In genomic region chr2:173272895-173273294, GRCh38 we compare ENCODE assay signal across 21 cellular contexts.
DNase-seq lines count a peak whose midpoint lies in the region; ATAC-seq lines count a peak whose summit lies in the region.
"Had no signal": no experiment of that assay in that cellular context is flagged by ENCODE, and none has a peak within 500 bp of the region (broad histone marks: within the 10 kb centered on the region; RNA-seq: fewer than 3 reads in every experiment).

No MANE protein-coding gene starts in this region.

- DNase-seq in NCI-H82 (lab: John Stamatoyannopoulos, UW): peak; percentile 16
- DNase-seq in NCI-H82 treated with DMSO at 0.1 percent for 48 hours (lab: John Stamatoyannopoulos, UW; ENCODE audit: unreplicated experiment): no peak
- peak; percentile 7 for DNase-seq in RPMI7951 (ENCODE audit: low read depth)
- peak; percentile 35 for DNase-seq in medulla oblongata (ENCODE audit: extremely low spot score)
- DNase-seq in occipital lobe (lab: John Stamatoyannopoulos, UW): no peak
- DNase-seq: AML-193, DMS 273 treated with DMSO at 0.1 percent for 48 hours, DND-41, HCEC 1CT, NCI-H1105, NCI-H1694 treated with DMSO at 0.1 percent for 48 hours, NCI-H226, NCI-H526, RPMI8226, SHP77 treated with DMSO at 0.1 percent for 48 hours, T-cell had no signal

- no peak for ATAC-seq in GM21526 (IDR thresholded peaks at IDR 0.05; ENCODE audit: low FRiP score, unreplicated experiment)
- no peak for ATAC-seq in GM18511 (IDR thresholded peaks at IDR 0.05; ENCODE audit: unreplicated experiment)
- no peak for ATAC-seq in GM19395 (IDR thresholded peaks at IDR 0.05; ENCODE audit: unreplicated experiment)
- ATAC-seq: K562, SK-N-SH treated with all-trans-retinoic acid at 6 μM for 48 hours, T-cell had no signal

Comparison
In these comparisons a context has a peak if more than half of its experiments do, and no peak if none do; other contexts are left out.
1. DNase-seq: peak in NCI-H82 (single experiment), RPMI7951 (single experiment) and medulla oblongata (single experiment); none in NCI-H82 treated with DMSO at 0.1 percent for 48 hours (single experiment) and occipital lobe (single experiment).